Comparison of ENCODE assay signal across 1 cellular context in the genomic region with DNA sequence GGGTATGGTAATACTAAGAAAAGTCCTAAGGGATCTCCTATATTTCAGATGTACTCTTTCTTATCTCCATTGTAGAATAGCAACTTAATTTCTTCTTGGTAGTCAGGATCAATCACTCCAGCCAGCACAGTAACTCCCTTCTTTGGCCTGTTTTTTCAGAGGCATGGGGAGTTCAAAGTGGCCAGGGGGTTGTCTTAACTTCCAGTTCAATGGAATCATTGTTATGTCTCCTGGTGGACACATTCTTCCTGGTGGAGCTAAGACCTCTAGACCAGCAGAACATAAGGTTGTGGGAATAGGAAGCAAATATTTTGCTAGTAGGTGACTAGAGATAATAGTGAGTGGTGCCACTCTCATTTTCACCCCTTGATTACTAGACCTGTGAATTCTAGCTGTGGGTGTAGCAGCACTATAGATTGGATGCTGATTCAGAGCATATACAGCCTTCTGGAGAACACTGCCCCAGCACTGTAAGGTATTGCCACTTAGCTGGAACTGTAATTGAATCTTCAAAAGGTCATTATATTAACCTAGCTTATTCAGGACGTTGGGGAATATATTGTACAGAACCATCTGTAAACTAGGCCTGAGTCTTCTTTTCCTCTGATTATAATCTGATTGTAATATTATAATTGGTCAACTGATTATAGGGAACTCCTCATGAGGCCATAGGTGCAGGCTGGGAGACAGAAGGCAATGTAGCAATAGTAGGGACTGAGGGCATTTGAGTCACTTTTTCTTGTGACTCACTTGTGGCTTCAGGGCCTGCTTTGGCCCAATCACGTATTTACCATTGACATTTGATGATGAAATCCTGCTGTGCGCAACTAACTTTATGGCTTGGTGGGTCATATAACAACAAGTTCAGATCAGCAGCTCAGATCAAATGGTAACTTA.
TF ChIP-seq lines count a peak whose summit lies in the region.

No MANE protein-coding gene starts in this region.

TF ChIP-seq in IMR-90, 13 proteins besides CTCF, POLR2A, EP300 and RAD21:
- TF ChIP-seq CEBPB (IDR thresholded peaks at IDR 0.05; ENCODE audit: low read depth, low read length) (peak; percentile 99), BHLHE40 (IDR thresholded peaks at IDR 0.05; ENCODE audit: low read depth, low read length) (peak; percentile 32; the same call in 1 of the 2 replicates), FOS (IDR thresholded peaks at IDR 0.05; ENCODE audit: low read depth, low read length) (peak; percentile 94), MAFK (IDR thresholded peaks at IDR 0.05; ENCODE audit: low read depth, low read length) (peak; percentile 13; the same call in 1 of the 2 replicates)
- TF ChIP-seq, protein P1, sequence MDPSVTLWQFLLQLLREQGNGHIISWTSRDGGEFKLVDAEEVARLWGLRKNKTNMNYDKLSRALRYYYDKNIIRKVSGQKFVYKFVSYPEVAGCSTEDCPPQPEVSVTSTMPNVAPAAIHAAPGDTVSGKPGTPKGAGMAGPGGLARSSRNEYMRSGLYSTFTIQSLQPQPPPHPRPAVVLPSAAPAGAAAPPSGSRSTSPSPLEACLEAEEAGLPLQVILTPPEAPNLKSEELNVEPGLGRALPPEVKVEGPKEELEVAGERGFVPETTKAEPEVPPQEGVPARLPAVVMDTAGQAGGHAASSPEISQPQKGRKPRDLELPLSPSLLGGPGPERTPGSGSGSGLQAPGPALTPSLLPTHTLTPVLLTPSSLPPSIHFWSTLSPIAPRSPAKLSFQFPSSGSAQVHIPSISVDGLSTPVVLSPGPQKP (IDR thresholded peaks at IDR 0.05; ENCODE audit: borderline replicate concordance, low read depth, low read length): no peak
